ENCODE assay signal across 8 cellular contexts in the genomic region with DNA sequence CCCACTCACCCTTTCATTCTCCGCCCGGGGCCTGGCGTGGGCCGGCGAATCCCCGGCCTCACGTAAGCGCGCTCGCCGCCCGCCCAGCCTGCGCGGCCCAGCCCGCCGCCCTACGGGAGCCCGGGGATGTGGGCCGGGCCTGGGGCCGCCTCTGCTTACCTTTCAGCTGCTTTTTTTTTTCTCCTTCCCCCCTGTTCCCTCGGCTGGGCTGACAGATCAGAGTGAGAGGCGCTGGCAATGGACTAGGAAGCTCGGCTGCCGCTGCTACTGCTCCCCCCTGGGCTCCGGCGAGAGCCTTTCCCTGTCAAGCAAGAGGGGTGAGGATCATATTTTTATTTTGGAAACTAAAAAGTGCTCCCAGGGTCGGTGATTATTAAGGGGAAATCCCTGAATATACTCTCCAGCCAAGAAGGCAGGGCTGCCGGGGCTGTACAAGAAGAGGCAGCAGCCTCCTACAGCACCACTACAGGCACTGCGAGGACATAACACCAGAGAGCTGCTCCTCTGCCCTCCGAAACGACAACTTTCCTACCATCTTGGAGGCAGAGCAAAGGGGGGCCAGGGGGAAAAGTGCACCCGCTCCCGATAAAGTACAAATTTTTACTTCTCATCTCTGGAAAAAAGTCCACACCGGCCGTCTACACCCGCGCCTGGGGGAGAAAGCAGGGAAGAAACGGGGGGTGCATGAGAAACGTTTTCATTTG. TPM values are rescaled to one million over a fixed set of nuclear protein-coding genes. Genes with fewer than 3 reads are reported as not detected.
DNase-seq lines count a peak whose midpoint lies in the region; ATAC-seq and TF ChIP-seq lines count a peak whose summit lies in the region.

A gene with protein sequence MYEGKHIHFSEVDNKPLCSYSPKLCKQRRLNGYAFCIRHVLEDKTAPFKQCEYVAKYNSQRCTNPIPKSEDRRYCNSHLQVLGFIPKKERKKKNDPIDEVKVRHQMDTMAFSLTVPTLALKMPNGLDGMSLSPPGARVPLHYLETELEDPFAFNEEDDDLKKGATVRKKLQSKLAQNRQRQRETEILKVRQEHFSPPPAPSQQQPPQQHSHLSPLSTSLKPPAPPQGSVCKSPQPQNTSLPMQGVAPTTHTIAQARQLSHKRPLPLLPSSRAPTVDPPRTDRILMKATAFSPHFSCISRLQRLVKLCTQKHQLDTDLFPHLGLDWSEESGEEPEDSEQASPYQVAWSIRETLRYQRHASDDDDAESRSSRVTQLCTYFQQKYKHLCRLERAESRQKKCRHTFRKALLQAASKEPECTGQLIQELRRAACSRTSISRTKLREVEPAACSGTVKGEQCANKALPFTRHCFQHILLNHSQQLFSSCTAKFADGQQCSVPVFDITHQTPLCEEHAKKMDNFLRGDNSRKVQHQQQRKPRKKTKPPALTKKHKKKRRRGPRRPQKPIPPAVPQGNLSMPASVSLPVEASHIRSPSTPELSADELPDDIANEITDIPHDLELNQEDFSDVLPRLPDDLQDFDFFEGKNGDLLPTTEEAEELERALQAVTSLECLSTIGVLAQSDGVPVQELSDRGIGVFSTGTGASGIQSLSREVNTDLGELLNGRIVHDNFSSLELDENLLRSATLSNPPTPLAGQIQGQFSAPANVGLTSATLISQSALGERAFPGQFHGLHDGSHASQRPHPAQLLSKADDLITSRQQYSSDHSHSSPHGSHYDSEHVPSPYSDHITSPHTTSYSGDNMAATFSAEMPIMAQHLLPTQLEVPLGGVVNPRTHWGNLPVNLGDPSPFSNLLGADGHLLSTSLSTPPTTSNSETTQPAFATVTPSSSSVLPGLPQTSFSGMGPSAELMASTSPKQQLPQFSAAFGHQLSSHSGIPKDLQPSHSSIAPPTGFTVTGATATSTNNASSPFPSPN (minus strand): TSS at position 433 of the 704 bp plus-strand sequence. CDS start 23,158 bp downstream, outside the sequence.

- peak within 1 kb of the TSS; percentile 78 for H2BK5ac ChIP-seq in IMR-90 (ENCODE audit: low read depth, low read length, poor library complexity, severe bottlenecking)

- H3K9ac ChIP-seq in IMR-90 (ENCODE audit: low read depth, low read length) = peak within 1 kb of the TSS; percentile 92

- H3K27me3 ChIP-seq in IMR-90 (ENCODE audit: control insufficient read depth, insufficient read depth, low read length) (no peaks in the 10 kb centered on the region), Panc1 (ENCODE audit: control insufficient read depth, insufficient read depth, low read length) (no peaks in the 10 kb centered on the region)

- H2AK9ac ChIP-seq in IMR-90 (replicated peaks; ENCODE audit: low read depth, low read length, poor library complexity) = peak within 1 kb of the TSS; percentile 99

- peak within 1 kb of the TSS; percentile 87 for H4K91ac ChIP-seq in IMR-90 (ENCODE audit: insufficient read depth, low read depth, low read length)

- peak within 1 kb of the TSS; percentile 94 for H2AFZ ChIP-seq in IMR-90 (replicated peaks; ENCODE audit: low read length, poor library complexity)

- WGBS in IMR-90 (ENCODE audit: extremely low coverage in 2 of 2, insufficient read length in 1 of 2), 2 experiments = 0% methylated on average over 4 of the region's 39 CpGs; no CpG with 5 or more reads in 1 of the 2 experiments

- H3K18ac ChIP-seq in IMR-90 (ENCODE audit: low read depth, low read length) = peak within 1 kb of the TSS; percentile 57

- peak within 1 kb of the TSS; percentile 100 for H3K23ac ChIP-seq in IMR-90 (ENCODE audit: low read depth, low read length)

- H4K8ac ChIP-seq in IMR-90 (ENCODE audit: low read depth in 2 of 2, low read length in 2 of 2) = peak within 1 kb of the TSS; percentile 93 to 97

- H3K4ac ChIP-seq in IMR-90 (ENCODE audit: low read depth, low read length) = peak within 1 kb of the TSS; percentile 96

- H3K36me3 ChIP-seq in IMR-90 (ENCODE audit: control insufficient read depth, insufficient read depth, low read length) (no peaks in the 10 kb centered on the region; the same call in 1 of the 2 replicates), Panc1 (ENCODE audit: control insufficient read depth, insufficient read depth, low read length) (peaks cover 2% of the 10 kb centered on the region; the same call in 1 of the 2 replicates)

- no peaks in the 10 kb centered on the region for H3K9me3 Mint-ChIP-seq in naive thymus-derived CD8-positive, alpha-beta T cell

- H2BK15ac ChIP-seq in IMR-90 (ENCODE audit: low read depth, low read length) = peak within 1 kb of the TSS; percentile 49; the same call in 2 of the 3 replicates

- BruUV-seq in IMR-90 (replicated peaks; lab: Mats Ljungman, UMichigan) = TSS peak; percentile 71
- BruUV-seq in Panc1 (replicated peaks; lab: Mats Ljungman, UMichigan) = no TSS peak

- H2BK20ac ChIP-seq in IMR-90 (ENCODE audit: low read depth, low read length) = peak within 1 kb of the TSS; percentile 46; the same call in 1 of the 2 replicates

- peak within 1 kb of the TSS; percentile 74 for H2BK120ac ChIP-seq in IMR-90 (ENCODE audit: low read depth, low read length)

- no peaks in the 10 kb centered on the region for H3K9me1 ChIP-seq in IMR-90 (ENCODE audit: insufficient read depth, low read length)

- H3K9me3 ChIP-seq in IMR-90 (ENCODE audit: control insufficient read depth, insufficient read depth, low read length) (no peaks in the 10 kb centered on the region), Panc1 (ENCODE audit: control insufficient read depth, insufficient read depth, low read depth, low read length) (no peaks in the 10 kb centered on the region)

- peak within 1 kb of the TSS; percentile 98 to 100 (median 100) for H3K27ac Mint-ChIP-seq in naive thymus-derived CD8-positive, alpha-beta T cell

- TF ChIP-seq POLR2A in IMR-90 (IDR thresholded peaks at IDR 0.05; ENCODE audit: low read depth, low read length) = peak; percentile 74; the same call in 1 of the 2 replicates

- TF ChIP-seq CTCF in IMR-90 (conservative IDR thresholded peaks at IDR 0.05; ENCODE audit: low read depth, low read length) (peak; percentile 52), Panc1 (IDR thresholded peaks at IDR 0.05) (peak; percentile 69)

- peaks cover 0 to 14% (median 0%) of the 10 kb centered on the region in 3 donors for H3K36me3 Mint-ChIP-seq in naive thymus-derived CD8-positive, alpha-beta T cell

- peak within 1 kb of the TSS; percentile 99 for H3K4me2 ChIP-seq in IMR-90 (ENCODE audit: low read depth, low read length)

- peak within 1 kb of the TSS; percentile 91 for H3K27ac ChIP-seq in IMR-90 (ENCODE audit: insufficient read depth, low read length)
- peak within 1 kb of the TSS; percentile 97 for H3K27ac ChIP-seq in Panc1 (ENCODE audit: low read length)

- dilution Hi-C loops in IMR-90 (cut with HindIII; ENCODE audit: low sequenced_read_pairs, unreplicated experiment) = no loop called here

- ATAC-seq in GM21528 (IDR thresholded peaks at IDR 0.05; ENCODE audit: low FRiP score, unreplicated experiment) (peak; percentile 87), IMR-90 (ENCODE audit: low read depth) (peak; percentile 70), Panc1 (peak; percentile 87)
- peak; percentile 91 to 95 for ATAC-seq in naive thymus-derived CD8-positive, alpha-beta T cell

- H3K4me1 ChIP-seq in IMR-90 (ENCODE audit: control insufficient read depth, insufficient read depth, low read length) = peaks cover 4% of the 10 kb centered on the region
- peaks cover 17% of the 10 kb centered on the region; the same call in 1 of the 2 replicates for H3K4me1 ChIP-seq in Panc1 (ENCODE audit: control insufficient read depth, insufficient read depth, low read length)

- H4K5ac ChIP-seq in IMR-90 (ENCODE audit: low read depth, low read length) = peak within 1 kb of the TSS; percentile 78

- no peaks in the 10 kb centered on the region for H4K20me1 ChIP-seq in IMR-90 (ENCODE audit: insufficient read depth, low read length)

- POLR2A ChIA-PET in IMR-90 (lab: Charles Lee; ENCODE audit: unreplicated experiment) = interaction anchor here (0.5 to 0.6 kb wide), 2 partner anchors 47 to 74 kb away, joined by 3 read pairs; a partner anchor contains a TSS
- POLR2A ChIA-PET in Panc1 (lab: Charles Lee) = interaction anchor here (0.5 to 0.6 kb wide), 2 partner anchors 12 to 39 kb away, joined by 3 to 4 read pairs; no protein-coding TSS in a partner anchor
- POLR2A ChIA-PET in naive thymus-derived CD8-positive, alpha-beta T cell (lab: Charles Lee) = interaction anchor here (0.5 to 5.3 kb wide), 12 partner anchors 9 to 1939 kb away, joined by 3 to 26 read pairs (median 3); a partner anchor contains a TSS

- H3K27me3 Mint-ChIP-seq in naive thymus-derived CD8-positive, alpha-beta T cell = no peaks in the 10 kb centered on the region

- H2AK5ac ChIP-seq in IMR-90 (ENCODE audit: low read depth, low read length) = peak within 1 kb of the TSS; percentile 83; the same call in 1 of the 2 replicates

- CTCF ChIA-PET in IMR-90 (lab: Yijun Ruan, JAX) = interaction anchor here (1.3 kb wide), 1 partner anchor 11 kb away, joined by 6 read pairs; no protein-coding TSS in a partner anchor
- CTCF ChIA-PET in Panc1 (lab: Charles Lee) = interaction anchor here (0.6 kb wide), 1 partner anchor 102 kb away, joined by 5 read pairs; no protein-coding TSS in a partner anchor

- H3K4me3 Mint-ChIP-seq in naive thymus-derived CD8-positive, alpha-beta T cell = peak within 1 kb of the TSS; percentile 97 to 100 (median 99)

- no peak; the same call in 1 of the 2 replicates for TF ChIP-seq RAD21 in IMR-90 (IDR thresholded peaks at IDR 0.05; ENCODE audit: low read length)

- H3K56ac ChIP-seq in IMR-90 (ENCODE audit: extremely low read depth, insufficient read depth, low read length) = peak within 1 kb of the TSS; percentile 97

- DNase-seq in DMS53 (lab: John Stamatoyannopoulos, UW) (peak; percentile 93), IMR-90 (peak; percentile 86), Panc1 (ENCODE audit: low read depth, low spot score) (peak; percentile 56), fibroblast of gingiva (ENCODE audit: low read depth) (peak; percentile 85)
- peak; percentile 81 to 83 for DNase-seq in activated T-cell treated with anti-CD3 and anti-CD28 coated beads, Interleukin-2, amount 50 U/mL, for 48 hours
- peak; percentile 65 to 94 (median 81) for DNase-seq in naive thymus-derived CD8-positive, alpha-beta T cell
- DNase-seq in stimulated activated naive CD4-positive, alpha-beta T cell (lab: John Stamatoyannopoulos, UW) = peak; percentile 74 to 94 (median 86)

- peak within 1 kb of the TSS; percentile 99 for H3K14ac ChIP-seq in IMR-90 (replicated peaks; ENCODE audit: low read depth, low read length)

- peaks cover 20 to 59% (median 39%) of the 10 kb centered on the region in 4 donors for H3K4me1 Mint-ChIP-seq in naive thymus-derived CD8-positive, alpha-beta T cell

- H3K4me3 ChIP-seq in IMR-90 (ENCODE audit: insufficient read depth, low read depth, low read length) (peak within 1 kb of the TSS; percentile 60), Panc1 (ENCODE audit: low read depth in 2 of 2, low read length in 2 of 2) (peak within 1 kb of the TSS; percentile 78 to 88)

- intact Hi-C loops in IMR-90 (cut with micrococcal nuclease) (loop anchor here (1.0 to 2.0 kb wide), 2 partner anchors 21 to 73 kb away; a partner anchor contains a TSS), Panc1 (cut with micrococcal nuclease; ENCODE audit: unreplicated experiment) (no loop called here)

- in situ Hi-C loops in IMR-90 (cut with MboI; ENCODE audit: low sequenced_read_pairs) (no loop called here), Panc1 (cut with HindIII; ENCODE audit: low pct_unique_long_range_greater_than_20kb, low sequenced_read_pairs) (no loop called here)

- peaks cover 13 to 38% of the 10 kb centered on the region in 2 experiments for H3K79me1 ChIP-seq in IMR-90 (ENCODE audit: low read depth in 1 of 2, low read length in 2 of 2)

RNA-seq across cellular contexts. Expression of the gene that starts here (rescaled TPM):
- 4.5 and 5.0 TPM in 2 replicates for total RNA-seq in IMR-90 (2012; rRNA removed)
- polyA plus RNA-seq in IMR-90 (2012; rRNA removed) = 0.67 and 0.79 TPM in 2 replicates
- 0.13 and 0.21 TPM in 2 replicates for polyA plus RNA-seq in IMR-90 (2012; cell fraction: cytosol; rRNA removed)
- polyA plus RNA-seq in IMR-90 (2012; cell fraction: nucleus; rRNA removed; ENCODE audit: low replicate concordance) = 1.4 and 3.7 TPM in 2 replicates
- total RNA-seq in Panc1 (2021; ENCODE audit: unreplicated experiment) = 17.9 TPM
- 3.0 TPM for polyA plus RNA-seq in Panc1 (2012; ENCODE audit: insufficient read length)
- 10 to 100 TPM; 35.6 to 38.7 TPM for total RNA-seq in naive thymus-derived CD8-positive, alpha-beta T cell
- polyA plus RNA-seq in naive thymus-derived CD8-positive, alpha-beta T cell = 10 to 100 TPM in 2 of 3 donors, 1 to 10 TPM in 1; 9.4 to 13.1 (median 11.6) TPM

Comparison
In these comparisons a context has a peak if more than half of its experiments do, and no peak if none do; other contexts are left out.
1. Peak in every context shown above with its lines: DNase-seq, ATAC-seq, H3K4me3 ChIP-seq and H3K27ac ChIP-seq.